In the genomic region with DNA sequence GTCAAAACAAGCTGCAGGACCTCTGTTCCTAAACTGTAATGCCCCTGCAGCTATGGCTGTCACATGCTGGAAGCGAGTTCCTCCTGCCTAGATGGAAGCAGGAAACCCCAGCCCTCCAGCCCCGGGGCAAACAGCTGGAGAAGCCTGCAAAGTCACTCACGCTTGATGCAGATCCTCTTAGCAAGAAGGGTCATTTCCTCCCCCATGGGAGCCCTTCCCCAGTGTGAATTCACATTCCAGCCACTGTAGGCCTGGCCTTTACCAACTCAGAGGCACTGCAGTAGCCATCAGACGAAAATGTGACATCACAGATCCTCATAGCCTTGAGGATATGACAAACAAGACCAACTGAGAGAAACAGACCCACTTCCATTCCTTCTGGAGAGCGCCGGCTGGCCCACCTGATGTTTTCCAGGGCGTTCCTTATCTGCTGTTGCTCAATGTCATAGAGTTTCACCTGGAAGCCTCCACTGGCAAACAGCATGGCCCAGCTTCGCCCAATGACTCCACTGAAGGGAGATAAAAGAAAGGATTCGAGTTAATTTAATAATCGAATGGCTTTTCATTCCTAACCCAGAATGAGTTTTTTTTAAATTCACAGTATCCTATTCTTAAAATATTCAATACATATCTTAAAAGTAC, we compare ENCODE assay signal across 1 cellular context.
A peak's percentile ranks its signal among the peaks of the same experiment; 100 is the strongest.
TF ChIP-seq lines count a peak whose summit lies in the region.

No MANE protein-coding gene starts in this region.

TF ChIP-seq in HepG2, 621 proteins besides CTCF, POLR2A, EP300 and RAD21:
- TF ChIP-seq NFRKB (IDR thresholded peaks at IDR 0.05) (no peak), ZNF598 (CRISPR knock-in tag; IDR thresholded peaks at IDR 0.05; ENCODE audit: borderline replicate concordance) (no peak), CREB1 (IDR thresholded peaks at IDR 0.05) (peak; percentile 34; the same call in 1 of the 2 replicates), CREB1 (CRISPR knock-in tag; IDR thresholded peaks at IDR 0.05) (no peak)
